21 cellular contexts compared by ENCODE assay signal in genomic region chr17:15886804-15887203, GRCh38. TPM values are rescaled to one million over a fixed set of nuclear protein-coding genes. Genes with fewer than 3 reads are reported as not detected.
A peak's percentile ranks its signal among the peaks of the same experiment; 100 is the strongest.
DNase-seq lines count a peak whose midpoint lies in the region; ATAC-seq, FAIRE-seq and TF ChIP-seq lines count a peak whose summit lies in the region.
"Had no signal": no experiment of that assay in that cellular context is flagged by ENCODE, and none has a peak within 500 bp of the region (broad histone marks: within the 10 kb centered on the region; RNA-seq: fewer than 3 reads in every experiment).

No MANE protein-coding gene starts in this region.

- no peak for FAIRE-seq in GM12891 (lab: Jason Lieb, UNC)
- FAIRE-seq: astrocyte had no signal

- no peak for TF ChIP-seq POLR2A in GM12891 (IDR thresholded peaks at IDR 0.05; ENCODE audit: low read depth, low read length)

- no peaks in the 10 kb centered on the region for H4K20me1 ChIP-seq in BLaER1 treated with 17β-estradiol and CSF1 and Interleukin-3, amounts not matched to agents 10 nM and 100 nM

- CTCF ChIA-PET in naive thymus-derived CD4-positive, alpha-beta T cell (lab: Charles Lee), result no interaction called here

- intact Hi-C loops in naive thymus-derived CD4-positive, alpha-beta T cell (cut with micrococcal nuclease), result no loop called here

- H3K4me1 ChIP-seq in BLaER1 treated with 17β-estradiol and CSF1 and Interleukin-3, amounts not matched to agents 10 nM and 100 nM, result peaks cover 14 to 46% (median 19%) of the 10 kb centered on the region in 10 experiments
- H3K4me1 ChIP-seq in naive thymus-derived CD4-positive, alpha-beta T cell (ENCODE audit: control insufficient read depth in 2 of 2, insufficient read depth in 2 of 2, low read length in 2 of 2), result peaks cover 0 to 9% of the 10 kb centered on the region in 2 donors
- H3K4me1 ChIP-seq: suprapubic skin had no signal

- H3K4me1 Mint-ChIP-seq in naive thymus-derived CD4-positive, alpha-beta T cell, result peaks cover 12 to 23% (median 15%) of the 10 kb centered on the region in 7 donors

- peak overlapping the region in 5 of 10 donors; percentile 36 to 69 (median 59) for H3K4me3 Mint-ChIP-seq in naive thymus-derived CD4-positive, alpha-beta T cell

- no peaks in the 10 kb centered on the region for H3K9me3 Mint-ChIP-seq in naive thymus-derived CD4-positive, alpha-beta T cell

- peak overlapping the region; percentile 35 to 79 (median 68) for H3K4me2 ChIP-seq in BLaER1 treated with 17β-estradiol and CSF1 and Interleukin-3, amounts not matched to agents 10 nM and 100 nM

- H3K9ac ChIP-seq in BLaER1 treated with 17β-estradiol and CSF1 and Interleukin-3, amounts not matched to agents 10 nM and 100 nM, result peak overlapping the region in 4 of 11 experiments; percentile 20 to 39 (median 32); a peak in 3 of 22 replicates

- H3K27ac ChIP-seq in BLaER1 treated with 17β-estradiol and CSF1 and Interleukin-3, amounts not matched to agents 10 nM and 100 nM, result peak overlapping the region in 8 of 11 experiments; percentile 3 to 58 (median 18); a peak in 8 of 22 replicates
- no peak overlapping the region for H3K27ac ChIP-seq in naive thymus-derived CD4-positive, alpha-beta T cell (ENCODE audit: low read depth, low read length)
- H3K27ac ChIP-seq: HL-60, suprapubic skin had no signal

- no peaks in the 10 kb centered on the region for H3K36me3 ChIP-seq in BLaER1 treated with 17β-estradiol and CSF1 and Interleukin-3, amounts not matched to agents 10 nM and 100 nM
- H3K36me3 ChIP-seq in naive thymus-derived CD4-positive, alpha-beta T cell (ENCODE audit: control insufficient read depth in 2 of 3, insufficient read depth in 3 of 3, low read length in 3 of 3), result no peaks in the 10 kb centered on the region
- H3K36me3 ChIP-seq: suprapubic skin had no signal

- peak; percentile 56 for ATAC-seq in naive thymus-derived CD4-positive, alpha-beta T cell
- ATAC-seq in GM21390 (IDR thresholded peaks at IDR 0.05; ENCODE audit: unreplicated experiment), result no peak

- H3K27ac Mint-ChIP-seq in naive thymus-derived CD4-positive, alpha-beta T cell, result peak overlapping the region in 6 of 9 donors; percentile 25 to 83 (median 78)

- peak; percentile 8 to 10 for DNase-seq in Kasumi-1 (lab: John Stamatoyannopoulos, UW)
- DNase-seq in UCSD-AML1 (lab: John Stamatoyannopoulos, UW; ENCODE audit: unreplicated experiment), result peak; percentile 47
- peak in 2 of 9 donors; percentile 3 to 9 for DNase-seq in naive thymus-derived CD4-positive, alpha-beta T cell
- DNase-seq in superior temporal gyrus (ENCODE audit: extremely low spot score), result no peak
- no peak for DNase-seq in midbrain (lab: John Stamatoyannopoulos, UW)
- no peak for DNase-seq in GM12891 (ENCODE audit: insufficient read length, low spot score)
- DNase-seq: activated CD4-positive, alpha-beta T cell treated with anti-CD3 and anti-CD28 coated beads, Interleukin-2, amount 50 U/mL, for 4 hours; C1 segment of cervical spinal cord; cortex of kidney; DND-41; glutamatergic neuron; KG1; mesendoderm; NCI-H1694; NCI-H510A; stimulated activated CD4-positive, alpha-beta T cell treated with anti-CD3 and anti-CD28 coated beads, Interleukin-1b, Interleukin-23, amount 100 ng/mL, for 48 hours had no signal

- no peaks in the 10 kb centered on the region for H3K27me3 ChIP-seq in BLaER1 treated with 17β-estradiol and CSF1 and Interleukin-3, amounts not matched to agents 10 nM and 100 nM
- no peaks in the 10 kb centered on the region for H3K27me3 ChIP-seq in naive thymus-derived CD4-positive, alpha-beta T cell (ENCODE audit: control insufficient read depth in 2 of 2, insufficient read depth in 2 of 2, low read length in 2 of 2)
- H3K27me3 ChIP-seq: suprapubic skin had no signal

- no peaks in the 10 kb centered on the region for H3K9me3 ChIP-seq in BLaER1 treated with 17β-estradiol and CSF1 and Interleukin-3, amounts not matched to agents 10 nM and 100 nM (replicated peaks in 1 of 11)
- H3K9me3 ChIP-seq in naive thymus-derived CD4-positive, alpha-beta T cell (ENCODE audit: control insufficient read depth in 2 of 3, low read length in 3 of 3), result no peaks in the 10 kb centered on the region
- H3K9me3 ChIP-seq: suprapubic skin had no signal

- H3K36me3 Mint-ChIP-seq in naive thymus-derived CD4-positive, alpha-beta T cell, result no peaks in the 10 kb centered on the region

- POLR2A ChIA-PET in naive thymus-derived CD4-positive, alpha-beta T cell (lab: Charles Lee), result no interaction called here

- H3K27me3 Mint-ChIP-seq in naive thymus-derived CD4-positive, alpha-beta T cell, result no peaks in the 10 kb centered on the region

- H3K4me3 ChIP-seq in BLaER1 treated with 17β-estradiol and CSF1 and Interleukin-3, amounts not matched to agents 10 nM and 100 nM, result no peak overlapping the region
- H3K4me3 ChIP-seq in naive thymus-derived CD4-positive, alpha-beta T cell (ENCODE audit: low read length), result no peak overlapping the region
- H3K4me3 ChIP-seq: suprapubic skin had no signal

TF ChIP-seq in GM12891, 5 proteins besides CTCF, POLR2A, EP300 and RAD21:
- TF ChIP-seq TAF1 (IDR thresholded peaks at IDR 0.05; ENCODE audit: low read depth, low read length) (no peak), SPI1 (IDR thresholded peaks at IDR 0.05; ENCODE audit: low read depth, low read length) (no peak), POLR2AphosphoS5 (IDR thresholded peaks at IDR 0.05; ENCODE audit: low read depth, low read length) (no peak), PAX5 (IDR thresholded peaks at IDR 0.05; ENCODE audit: insufficient read depth, low read length, severe bottlenecking) (no peak), POU2F2 (IDR thresholded peaks at IDR 0.05; ENCODE audit: low read depth, low read length) (no peak)
TF ChIP-seq in GM12891: peak in this region for 0.

RNA-seq across cellular contexts. Expression of gene ADORA2B, which starts 58.1 kb away (rescaled TPM):
- 1 to 10 TPM in 2 of 5 experiments, under 1 TPM in 1, not detected in 2; 0.50 to 2.2 (median 1.6) TPM for total RNA-seq in naive thymus-derived CD4-positive, alpha-beta T cell
- 1 to 10 TPM in 1 of 2 donors, under 1 TPM in 1; 0.71 to 2.6 TPM for polyA plus RNA-seq in naive thymus-derived CD4-positive, alpha-beta T cell
- polyA plus RNA-seq in GM12891 (2012; ENCODE audit: low read depth, missing spikeins), result 0.50 TPM

Comparison
In these comparisons a context has a peak if more than half of its experiments do, and no peak if none do; other contexts are left out.
1. DNase-seq: peak in Kasumi-1 (2 of 2) and UCSD-AML1 (single experiment); none in superior temporal gyrus (single experiment), midbrain (single experiment) and GM12891 (single experiment).